Comparison of ENCODE assay signal across 13 cellular contexts in genomic region chrX:66019310-66019652, GRCh38. TPM values are rescaled to one million over a fixed set of nuclear protein-coding genes. Genes with fewer than 3 reads are reported as not detected.
"Had no signal": no experiment of that assay in that cellular context is flagged by ENCODE, and none has a peak within 500 bp of the region (broad histone marks: within the 10 kb centered on the region; RNA-seq: fewer than 3 reads in every experiment).

No MANE protein-coding gene starts in this region.

- H3K27ac Mint-ChIP-seq: activated naive CD4-positive, alpha-beta T cell treated with anti-CD3 and anti-CD28 coated beads for 36 hours; activated T-helper 17 cell treated with anti-CD3 and anti-CD28 coated beads, Interleukin-2, amount 50 U/mL, for 72 hours; endodermal cell; nephron had no signal

- H3K4me3 Mint-ChIP-seq: activated naive CD4-positive, alpha-beta T cell treated with anti-CD3 and anti-CD28 coated beads for 36 hours; activated T-helper 17 cell treated with anti-CD3 and anti-CD28 coated beads, Interleukin-2, amount 50 U/mL, for 72 hours; endodermal cell; nephron had no signal

- H3K27me3 Mint-ChIP-seq: activated T-helper 17 cell treated with anti-CD3 and anti-CD28 coated beads, Interleukin-2, amount 50 U/mL, for 72 hours had no signal

- H3K36me3 ChIP-seq: prostate gland, right lobe of liver, upper lobe of right lung had no signal

- H3K27ac ChIP-seq: hepatocyte, prostate gland, right lobe of liver, upper lobe of right lung had no signal

- ATAC-seq: activated T-helper 17 cell treated with anti-CD3 and anti-CD28 coated beads, Interleukin-2, amount 50 U/mL, for 72 hours; right lobe of liver; stimulated activated naive CD8-positive, alpha-beta T cell treated with anti-CD3 and anti-CD28 coated beads, Interleukin-15, Interleukin-2, amounts not matched to agents 100 U/mL and 50 U/mL, for 24 hours had no signal

- DNase-seq: activated CD4-positive, alpha-beta T cell treated with anti-CD3 and anti-CD28 coated beads for 1 hour; activated naive CD4-positive, alpha-beta T cell treated with anti-CD3 and anti-CD28 coated beads for 36 hours; central memory CD4-positive, alpha-beta T cell; dermis blood vessel endothelial cell; endodermal cell; right lobe of liver; stimulated activated CD4-positive, alpha-beta T cell treated with anti-CD3 and anti-CD28 coated beads, Interleukin-2, amount 100 ng/mL, for 24 hours; stimulated activated naive CD8-positive, alpha-beta T cell treated with anti-CD3 and anti-CD28 coated beads, Interleukin-15, Interleukin-2, amounts not matched to agents 100 U/mL and 50 U/mL, for 24 hours; upper lobe of right lung had no signal

- H3K4me3 ChIP-seq: hepatocyte, prostate gland, right lobe of liver, upper lobe of right lung had no signal

- H3K4me1 ChIP-seq: prostate gland, right lobe of liver, upper lobe of right lung had no signal

- H3K4me1 Mint-ChIP-seq: endodermal cell, nephron had no signal

- H3K9me3 ChIP-seq: prostate gland, right lobe of liver, upper lobe of right lung had no signal

- H3K27me3 ChIP-seq: hepatocyte, right lobe of liver, upper lobe of right lung had no signal

- H3K4me2 ChIP-seq: hepatocyte had no signal

- H3K9me3 Mint-ChIP-seq: activated naive CD4-positive, alpha-beta T cell treated with anti-CD3 and anti-CD28 coated beads for 36 hours; activated T-helper 17 cell treated with anti-CD3 and anti-CD28 coated beads, Interleukin-2, amount 50 U/mL, for 72 hours had no signal

RNA-seq across cellular contexts. Expression of gene VSIG4, which starts 20.6 kb away (rescaled TPM):
- total RNA-seq: activated naive CD4-positive, alpha-beta T cell treated with anti-CD3 and anti-CD28 coated beads for 36 hours; dermis blood vessel endothelial cell; endodermal cell had no signal
